In genomic region chr16:641326-642188, GRCh38 we compare ENCODE assay signal across 8 cellular contexts. TPM values are rescaled to one million over a fixed set of nuclear protein-coding genes. Genes with fewer than 3 reads are reported as not detected.
DNase-seq lines count a peak whose midpoint lies in the region; ATAC-seq and TF ChIP-seq lines count a peak whose summit lies in the region.

Gene MCRIP2 (plus strand): TSS chr16:641828. CDS start chr16:641992, 164 bp downstream.

- H3K27ac Mint-ChIP-seq in activated B cell treated with CpG ODN at 0.5 μM for 24 hours = no peak within 1 kb of the TSS

- POLR2A ChIA-PET in activated B cell treated with CpG ODN at 0.5 μM for 24 hours (lab: Charles Lee) = interaction anchor here (1.0 to 1.2 kb wide), 2 partner anchors 80 to 115 kb away, joined by 3 read pairs; partner anchors contain the start of genes ANTKMT and CAPN15

- ATAC-seq in HG02678 (IDR thresholded peaks at IDR 0.05; ENCODE audit: unreplicated experiment) (peak; percentile 59), activated B cell treated with CpG ODN at 0.5 μM for 24 hours (ENCODE audit: low read depth) (peak; percentile 43), GM19328 (IDR thresholded peaks at IDR 0.05; ENCODE audit: unreplicated experiment) (no peak)

- no peaks in the 10 kb centered on the region for H3K27me3 Mint-ChIP-seq in activated B cell treated with CpG ODN at 0.5 μM for 24 hours

- TF ChIP-seq CTCF in GM12865 (IDR thresholded peaks at IDR 0.05; ENCODE audit: insufficient read depth, low read depth, low read length, missing control alignments) = no peak
- TF ChIP-seq CTCF in activated B cell treated with CpG ODN at 0.5 μM for 24 hours (IDR thresholded peaks at IDR 0.05) = no peak

- peaks cover 3% of the 10 kb centered on the region for H3K36me3 Mint-ChIP-seq in activated B cell treated with CpG ODN at 0.5 μM for 24 hours (ENCODE audit: low read depth)

- H3K4me3 Mint-ChIP-seq in activated B cell treated with CpG ODN at 0.5 μM for 24 hours = peak within 1 kb of the TSS; percentile 71

- CTCF ChIA-PET in activated B cell treated with CpG ODN at 0.5 μM for 24 hours (lab: Charles Lee) = no interaction called here

- H3K9me3 Mint-ChIP-seq in activated B cell treated with CpG ODN at 0.5 μM for 24 hours = no peaks in the 10 kb centered on the region

- DNase-seq in GM12865 (ENCODE audit: low read depth) (peak; percentile 90), NCI-H2196 treated with DMSO at 0.1 percent for 48 hours (lab: John Stamatoyannopoulos, UW; ENCODE audit: unreplicated experiment) (peak; percentile 66), activated B cell treated with CpG ODN at 0.5 μM for 24 hours (peak; percentile 78), cerebellum (ENCODE audit: low spot score) (peak; percentile 91), kidney glomerular epithelial cell (lab: John Stamatoyannopoulos, UW) (peak; percentile 62)
- peak; percentile 29 to 62 for DNase-seq in stimulated activated CD4-positive, alpha-beta T cell treated with anti-CD3 and anti-CD28 coated beads, Interleukin-15, amount 100 ng/mL, for 1 hour (ENCODE audit: low read depth in 1 of 2, low spot score in 1 of 2)

- intact Hi-C loops in activated B cell treated with CpG ODN at 0.5 μM for 24 hours (cut with micrococcal nuclease) = no loop called here

- H3K4me3 ChIP-seq in GM12865 (ENCODE audit: low read depth, low read length) = peak within 1 kb of the TSS; percentile 93

- peaks cover 35% of the 10 kb centered on the region for H3K4me1 Mint-ChIP-seq in activated B cell treated with CpG ODN at 0.5 μM for 24 hours

RNA-seq across cellular contexts. Expression of gene MCRIP2, which starts in this region (rescaled TPM):
- total RNA-seq in activated B cell treated with CpG ODN at 0.5 μM for 24 hours (29.4 and 38.9 TPM in 2 replicates), cerebellum (6.0 TPM)
